12 cellular contexts compared by ENCODE assay signal in the genomic region with DNA sequence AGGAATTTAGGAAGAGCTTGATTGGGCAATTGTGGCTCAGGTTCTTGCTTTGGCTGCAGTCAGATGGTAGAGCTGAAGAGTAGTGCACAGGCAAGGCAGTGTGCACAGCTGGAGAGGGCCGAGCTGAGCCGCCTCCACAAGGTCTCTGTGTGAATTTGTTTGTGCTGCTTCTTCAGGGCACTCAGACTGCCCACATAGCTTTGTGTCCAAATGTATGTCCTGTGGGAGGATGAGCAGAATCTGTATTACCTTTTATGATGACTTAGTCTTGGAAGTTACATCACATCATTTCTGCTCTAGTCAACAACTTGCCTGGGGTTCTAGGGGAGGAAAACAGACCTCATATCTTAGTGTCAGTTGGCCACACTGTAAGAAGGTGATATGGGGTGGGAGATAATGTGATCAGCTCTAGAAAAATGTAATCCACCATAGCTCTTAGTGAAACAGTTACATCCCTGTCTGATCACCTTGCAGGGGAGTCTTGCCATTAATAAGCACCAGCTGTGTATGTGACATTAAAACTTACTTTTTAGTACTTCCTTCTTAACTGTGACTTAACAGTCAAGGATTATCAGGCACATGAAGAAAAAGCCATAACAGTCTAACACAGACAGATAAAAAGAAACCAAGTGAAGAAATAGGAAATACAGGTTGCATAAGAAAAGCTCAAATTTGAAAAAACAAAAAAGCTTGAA. TPM values are rescaled to one million over a fixed set of nuclear protein-coding genes. Genes with fewer than 3 reads are reported as not detected.
DNase-seq lines count a peak whose midpoint lies in the region; ATAC-seq and TF ChIP-seq lines count a peak whose summit lies in the region.
"Had no signal": no experiment of that assay in that cellular context is flagged by ENCODE, and none has a peak within 500 bp of the region (broad histone marks: within the 10 kb centered on the region; RNA-seq: fewer than 3 reads in every experiment).

No MANE protein-coding gene starts in this region.

- H3K27me3 ChIP-seq in HL-60 (ENCODE audit: insufficient read depth, poor library complexity, severe bottlenecking) (no peaks in the 10 kb centered on the region), SU-DHL-6 (ENCODE audit: low read length) (no peaks in the 10 kb centered on the region), esophagus squamous epithelium (no peaks in the 10 kb centered on the region), adrenal gland (no peaks in the 10 kb centered on the region)
- H3K27me3 ChIP-seq in CD4-positive, alpha-beta T cell (ENCODE audit: control insufficient read depth, insufficient read depth, low read length), result no peaks in the 10 kb centered on the region

- H3K4me3 Mint-ChIP-seq in CD4-positive, alpha-beta T cell, result no peak overlapping the region
- H3K4me3 Mint-ChIP-seq: brain had no signal

- intact Hi-C loops in left colon (cut with DNase I, micrococcal nuclease) (no loop called here), esophagus squamous epithelium (cut with DNase I) (no loop called here), adrenal gland (cut with DNase I) (no loop called here)
- intact Hi-C loops in CD4-positive, alpha-beta T cell (cut with DNase I, micrococcal nuclease), result no loop called here

- no peak overlapping the region for H3K27ac Mint-ChIP-seq in CD4-positive, alpha-beta T cell

- CTCF ChIA-PET in CD4-positive, alpha-beta T cell (lab: Charles Lee), result interaction anchor here (1.5 kb wide), 1 partner anchor 9 kb away, joined by 4 read pairs; no protein-coding TSS in a partner anchor

- H3K4me1 Mint-ChIP-seq in CD4-positive, alpha-beta T cell (ENCODE audit: low read depth), result peaks cover 80% of the 10 kb centered on the region

- H3K27ac ChIP-seq in HL-60 (replicated peaks) (peak overlapping the region; percentile 56), SU-DHL-6 (ENCODE audit: low read depth, low read length) (peak overlapping the region; percentile 56), caudate nucleus (ENCODE audit: low read depth, low read length) (no peak overlapping the region), esophagus squamous epithelium (no peak overlapping the region), adrenal gland (no peak overlapping the region)
- no peak overlapping the region for H3K27ac ChIP-seq in CD4-positive, alpha-beta T cell (ENCODE audit: low read depth, low read length)

- H3K4me3 ChIP-seq in HL-60 (replicated peaks; ENCODE audit: insufficient read depth, low read length), result no peak overlapping the region
- no peak overlapping the region for H3K4me3 ChIP-seq in SU-DHL-6 (ENCODE audit: insufficient read depth, low read length, poor library complexity, severe bottlenecking)
- no peak overlapping the region for H3K4me3 ChIP-seq in esophagus squamous epithelium
- H3K4me3 ChIP-seq in adrenal gland, result no peak overlapping the region

- peaks cover 11% of the 10 kb centered on the region; the same call in 1 of the 2 replicates for H3F3A ChIP-seq in SU-DHL-6 (ENCODE audit: insufficient read depth)

- H3K9me3 ChIP-seq in SU-DHL-6 (ENCODE audit: insufficient read depth, low read length) (no peaks in the 10 kb centered on the region), esophagus squamous epithelium (no peaks in the 10 kb centered on the region), adrenal gland (replicated peaks in 1 of 3) (no peaks in the 10 kb centered on the region)
- no peaks in the 10 kb centered on the region for H3K9me3 ChIP-seq in CD4-positive, alpha-beta T cell (ENCODE audit: control insufficient read depth, low read length)

- H3K27me3 Mint-ChIP-seq in CD4-positive, alpha-beta T cell, result no peaks in the 10 kb centered on the region
- H3K27me3 Mint-ChIP-seq: brain had no signal

- H3K9ac ChIP-seq in SU-DHL-6 (ENCODE audit: low read length), result peak overlapping the region; percentile 3; the same call in 1 of the 2 replicates

- POLR2A ChIA-PET in CD4-positive, alpha-beta T cell (lab: Charles Lee), result interaction anchor here (0.9 kb wide), 1 partner anchor 10 kb away, joined by 3 read pairs; no protein-coding TSS in a partner anchor

- peaks cover 56% of the 10 kb centered on the region for H3K79me2 ChIP-seq in SU-DHL-6 (ENCODE audit: insufficient read depth, low read length)

- TF ChIP-seq POLR2A in esophagus squamous epithelium (IDR thresholded peaks at IDR 0.05), result no peak
- TF ChIP-seq POLR2A in adrenal gland (IDR thresholded peaks at IDR 0.05), result no peak

- no peaks in the 10 kb centered on the region for H3K9me2 ChIP-seq in SU-DHL-6 (replicated peaks; ENCODE audit: insufficient read depth, low read length)

- no peak overlapping the region for H2AFZ ChIP-seq in SU-DHL-6 (ENCODE audit: low read depth, low read length, severe bottlenecking)

- H3K36me3 Mint-ChIP-seq in CD4-positive, alpha-beta T cell (ENCODE audit: low read depth), result no peaks in the 10 kb centered on the region

- H3K4me2 ChIP-seq in SU-DHL-6 (ENCODE audit: low read depth, low read length, poor library complexity, severe bottlenecking), result peak overlapping the region; percentile 44

- peaks cover 7 to 47% (median 9%) of the 10 kb centered on the region in 3 donors for H3K4me1 ChIP-seq in esophagus squamous epithelium
- peaks cover 0 to 16% of the 10 kb centered on the region in 2 donors for H3K4me1 ChIP-seq in adrenal gland (replicated peaks in 1 of 2)

- ATAC-seq in left colon, result peak; percentile 9
- ATAC-seq in CD4-positive, alpha-beta T cell (ENCODE audit: poor library complexity), result no peak
- ATAC-seq: esophagus mucosa had no signal

- 55 to 77% methylated on average over 2 of the region's 2 CpGs for WGBS in esophagus squamous epithelium, 2 donors
- 69 to 93% (median 78%) methylated on average over 2 of the region's 2 CpGs for WGBS in adrenal gland, 4 donors

- H4K20me1 ChIP-seq in SU-DHL-6 (ENCODE audit: low read depth, low read length), result 0 out of 2 replicates have a peak, but pooled peaks cover 4% of the 10 kb centered on the region

- no peak for TF ChIP-seq CTCF in HL-60 (IDR thresholded peaks at IDR 0.05; ENCODE audit: insufficient read depth, low read length)
- TF ChIP-seq CTCF in SU-DHL-6 (IDR thresholded peaks at IDR 0.05; ENCODE audit: insufficient read depth, low read length, poor library complexity, severe bottlenecking), result no peak
- TF ChIP-seq CTCF in CD4-positive, alpha-beta T cell (IDR thresholded peaks at IDR 0.05), result no peak
- no peak for TF ChIP-seq CTCF in esophagus squamous epithelium (IDR thresholded peaks at IDR 0.05)
- TF ChIP-seq CTCF in adrenal gland (IDR thresholded peaks at IDR 0.05), result no peak

- H3K9me3 Mint-ChIP-seq in CD4-positive, alpha-beta T cell, result no peaks in the 10 kb centered on the region

- DNase-seq in AML-193 (lab: John Stamatoyannopoulos, UW), result peak; percentile 62 to 81
- peak; percentile 47 to 50 for DNase-seq in HL-60 (ENCODE audit: low read depth in 1 of 2, low spot score in 1 of 2)
- no peak for DNase-seq in left colon
- no peak for DNase-seq in CD4-positive, alpha-beta T cell
- no peak for DNase-seq in caudate nucleus (lab: John Stamatoyannopoulos, UW)
- DNase-seq in esophagus squamous epithelium (lab: John Stamatoyannopoulos, UW), result no peak
- no peak for DNase-seq in adrenal gland
- DNase-seq: C1 segment of cervical spinal cord, NCI-H1092 had no signal

- H3K36me3 ChIP-seq in SU-DHL-6 (ENCODE audit: low read length) (no peaks in the 10 kb centered on the region), esophagus squamous epithelium (no peaks in the 10 kb centered on the region), adrenal gland (replicated peaks in 1 of 2) (no peaks in the 10 kb centered on the region)

RNA-seq across cellular contexts. Expression of a gene that starts 53.4 kb away (rescaled TPM):
- total RNA-seq in left colon (10 to 100 TPM; 35.7 to 36.2 TPM), esophagus squamous epithelium (10 to 100 TPM; 25.6 to 56.9 (median 35.2) TPM), adrenal gland (10 to 100 TPM in 6 of 8 donors, 1 to 10 TPM in 2; 8.0 to 17.7 (median 12.6) TPM)
- total RNA-seq in CD4-positive, alpha-beta T cell, result 10 to 100 TPM; 20.5 to 23.1 TPM
- 10 to 100 TPM in 1 of 3 donors, 1 to 10 TPM in 2; 3.8 to 11.6 (median 4.4) TPM for polyA plus RNA-seq in adrenal gland

Comparison
In these comparisons a context has a peak if more than half of its experiments do, and no peak if none do; other contexts are left out.
1. DNase-seq: peak in AML-193 (2 of 2) and HL-60 (2 of 2); none in left colon (0 of 2), CD4-positive, alpha-beta T cell (0 of 10), caudate nucleus (0 of 61), esophagus squamous epithelium (single experiment) and adrenal gland (0 of 7).
2. H3K27ac ChIP-seq: peak in HL-60 (single experiment) and SU-DHL-6 (single experiment); none in CD4-positive, alpha-beta T cell (single experiment), caudate nucleus (single experiment), esophagus squamous epithelium (0 of 4) and adrenal gland (0 of 5).